8 cellular contexts compared by ENCODE assay signal in genomic region chr11:129331871-129332274, GRCh38. TPM values are rescaled to one million over a fixed set of nuclear protein-coding genes. Genes with fewer than 3 reads are reported as not detected.
A peak's percentile ranks its signal among the peaks of the same experiment; 100 is the strongest.
DNase-seq lines count a peak whose midpoint lies in the region; ATAC-seq and TF ChIP-seq lines count a peak whose summit lies in the region.

No MANE protein-coding gene starts in this region.

- H3K9ac ChIP-seq in endodermal cell (ENCODE audit: extremely low read depth, low read length, poor library complexity, severe bottlenecking): no peak overlapping the region

- H3K4me3 ChIP-seq in BJ (ENCODE audit: low read depth, low read length): no peak overlapping the region
- H3K4me3 ChIP-seq in endodermal cell (ENCODE audit: low read length): no peak overlapping the region

- TF ChIP-seq CTCF in BJ (IDR thresholded peaks at IDR 0.05; ENCODE audit: insufficient read depth, low read depth, low read length) (peak; percentile 95), endodermal cell (conservative IDR thresholded peaks at IDR 0.05) (peak; percentile 91), mesothelial cell of epicardium (IDR thresholded peaks at IDR 0.05; ENCODE audit: unreplicated experiment) (peak; percentile 72)

- H3K36me3 ChIP-seq in BJ (ENCODE audit: control insufficient read depth, insufficient read depth, low read length) (no peaks in the 10 kb centered on the region), endodermal cell (ENCODE audit: control insufficient read depth, insufficient read depth, low read length) (no peaks in the 10 kb centered on the region)

- H3K27me3 ChIP-seq in BJ (ENCODE audit: control insufficient read depth, insufficient read depth, low read length): no peaks in the 10 kb centered on the region
- no peaks in the 10 kb centered on the region for H3K27me3 ChIP-seq in endodermal cell (ENCODE audit: control insufficient read depth, insufficient read depth, low read length, poor library complexity, severe bottlenecking)

- no peaks in the 10 kb centered on the region for H3K9me3 ChIP-seq in endodermal cell (ENCODE audit: control insufficient read depth, low read length)

- H3K9me3 Mint-ChIP-seq in endodermal cell (peaks cover 5% of the 10 kb centered on the region), mesothelial cell of epicardium (no peaks in the 10 kb centered on the region)

- H3K36me3 Mint-ChIP-seq in endodermal cell (ENCODE audit: low read depth) (peaks cover 2% of the 10 kb centered on the region), mesothelial cell of epicardium (no peaks in the 10 kb centered on the region)

- H3K27ac Mint-ChIP-seq in endodermal cell: no peak overlapping the region
- peak overlapping the region; percentile 30 for H3K27ac Mint-ChIP-seq in mesothelial cell of epicardium

- H3K4me1 Mint-ChIP-seq in endodermal cell (peaks cover 6% of the 10 kb centered on the region), mesothelial cell of epicardium (peaks cover 11% of the 10 kb centered on the region)

- H3K4me3 Mint-ChIP-seq in endodermal cell: no peak overlapping the region
- no peak overlapping the region for H3K4me3 Mint-ChIP-seq in mesothelial cell of epicardium

- CTCF ChIA-PET in BJ (lab: Yijun Ruan, JAX): interaction anchor here (0.6 to 4.0 kb wide), 25 partner anchors 9 to 1117 kb away, joined by 3 to 53 read pairs (median 4); no protein-coding TSS in a partner anchor

- H3K4me1 ChIP-seq in endodermal cell (ENCODE audit: control insufficient read depth, insufficient read depth, low read length): no peaks in the 10 kb centered on the region

- ATAC-seq in GM19351 (IDR thresholded peaks at IDR 0.05; ENCODE audit: unreplicated experiment): peak; percentile 96
- peak; percentile 66 for ATAC-seq in HG03521 (IDR thresholded peaks at IDR 0.05; ENCODE audit: unreplicated experiment)

- DNase-seq in BJ (ENCODE audit: low read depth): no peak
- DNase-seq in NCI-H774 (lab: John Stamatoyannopoulos, UW): peak; percentile 89
- peak; percentile 9 to 25 for DNase-seq in activated CD8-positive, alpha-beta memory T cell treated with anti-CD3 and anti-CD28 coated beads for 1 hour (ENCODE audit: extremely low read depth in 1 of 2, low read depth in 1 of 2)
- peak; percentile 96 for DNase-seq in endodermal cell
- DNase-seq in mesothelial cell of epicardium (ENCODE audit: low spot score in 2 of 2, unreplicated experiment in 2 of 2): peak; percentile 52 to 80
- peak; percentile 35 to 52 for DNase-seq in stimulated activated CD8-positive, alpha-beta memory T cell treated with anti-CD3 and anti-CD28 coated beads, Interleukin-15, amount 100 ng/mL, for 48 hours (ENCODE audit: low read depth in 2 of 2)

- POLR2A ChIA-PET in BJ (lab: Charles Lee): no interaction called here

- WGBS in endodermal cell (ENCODE audit: insufficient coverage in 1 of 2, insufficient read length in 1 of 2), 2 experiments: 17 to 20% methylated on average over 9 to 11 of the region's 11 CpGs

- H3K27me3 Mint-ChIP-seq in endodermal cell (ENCODE audit: insufficient read depth): no peaks in the 10 kb centered on the region
- H3K27me3 Mint-ChIP-seq in mesothelial cell of epicardium (ENCODE audit: low read depth): no peaks in the 10 kb centered on the region

- no peak overlapping the region for H3K27ac ChIP-seq in endodermal cell (ENCODE audit: low read depth, low read length)

RNA-seq across cellular contexts. Expression of gene BARX2, which starts 43.8 kb away (rescaled TPM):
- polyA plus RNA-seq in BJ (2011; rRNA removed): not detected in 2 replicates
- polyA minus RNA-seq in BJ (2011; rRNA and poly(A)+ RNA removed): not detected in 2 replicates
- total RNA-seq in endodermal cell (not detected), mesothelial cell of epicardium (59.8 to 73.5 TPM (median 69.9 TPM) in 3 replicates)
- not detected for polyA plus RNA-seq in endodermal cell (2013, experiment 1 of 2)
- not detected for polyA plus RNA-seq in endodermal cell (2013, experiment 2 of 2)

Comparison
In these comparisons a context has a peak if more than half of its experiments do, and no peak if none do; other contexts are left out.
1. RNA of gene BARX2, which starts 43.8 kb away (total RNA-seq): 59.8 to 73.5 TPM in mesothelial cell of epicardium; not detected in endodermal cell; every median in the first group is over 10 times any median in the second.
2. Peak in every context shown above with its lines, with median percentiles within 50 percentile points of each other: CTCF ChIP-seq.